In the genomic region with DNA sequence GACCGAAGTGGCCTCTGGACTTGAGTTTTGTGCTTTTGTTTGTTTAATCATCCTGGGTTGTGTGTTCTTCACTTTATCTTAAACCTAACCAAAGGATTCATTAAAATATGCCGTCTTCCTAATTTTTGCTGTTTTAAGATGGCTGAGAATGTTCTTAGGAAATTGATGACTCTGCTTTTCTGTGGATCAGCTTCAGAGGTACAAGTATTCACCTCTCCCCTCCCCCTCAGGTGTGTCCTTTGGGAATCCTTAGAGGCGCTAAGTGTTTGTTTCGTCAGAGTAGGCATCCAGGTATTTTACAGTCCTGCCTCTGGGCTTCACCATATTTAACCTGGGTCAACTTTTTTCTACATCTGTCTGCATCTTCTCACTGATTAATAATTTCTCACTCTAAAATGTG, we compare ENCODE assay signal across 8 cellular contexts. TPM values are rescaled to one million over a fixed set of nuclear protein-coding genes. Genes with fewer than 3 reads are reported as not detected.
DNase-seq lines count a peak whose midpoint lies in the region; ATAC-seq and TF ChIP-seq lines count a peak whose summit lies in the region.

No MANE protein-coding gene starts in this region.

- no peak for DNase-seq in activated T-cell treated with anti-CD3 and anti-CD28 coated beads, Interleukin-2, amount 50 U/mL, for 24 hours
- DNase-seq in activated T-cell treated with anti-CD3 and anti-CD28 coated beads, Interleukin-2, amount 50 U/mL, for 48 hours: no peak
- no peak for DNase-seq in activated CD8-positive, alpha-beta T cell treated with anti-CD3 and anti-CD28 coated beads, Interleukin-2, amount 10 ng/mL, durations not matched to agents 7 days and 5 days
- no peak for DNase-seq in immature natural killer cell
- DNase-seq in thyroid gland: peak; percentile 21 to 27
- no peak for DNase-seq in SW 1271 (lab: John Stamatoyannopoulos, UW)
- no peak for DNase-seq in stimulated activated CD4-positive, alpha-beta T cell treated with anti-CD3 and anti-CD28 coated beads, Interleukin-4, amount 100 ng/mL, for 1 hour
- no peak for DNase-seq in activated CD4-positive, alpha-beta T cell treated with anti-CD3 and anti-CD28 coated beads, Interleukin-2, amount 50 U/mL, for 48 hours

- peak overlapping the region; percentile 23 for H3K27ac Mint-ChIP-seq in activated T-cell treated with anti-CD3 and anti-CD28 coated beads, Interleukin-2, amount 50 U/mL, for 24 hours
- H3K27ac Mint-ChIP-seq in activated CD8-positive, alpha-beta T cell treated with anti-CD3 and anti-CD28 coated beads, Interleukin-2, amount 10 ng/mL, durations not matched to agents 7 days and 5 days: no peak overlapping the region
- H3K27ac Mint-ChIP-seq in immature natural killer cell: peak overlapping the region in 4 of 6 donors; percentile 86 to 92 (median 89)

- intact Hi-C loops in thyroid gland (cut with DNase I): loop anchor here (5.0 kb wide), 1 partner anchor 84 kb away; a partner anchor contains a TSS

- POLR2A ChIA-PET in activated CD8-positive, alpha-beta T cell treated with anti-CD3 and anti-CD28 coated beads, Interleukin-2, amount 10 ng/mL, durations not matched to agents 7 days and 5 days (lab: Charles Lee): no interaction called here

- H3K9me3 ChIP-seq in thyroid gland: no peaks in the 10 kb centered on the region

- TF ChIP-seq POLR2A in thyroid gland (IDR thresholded peaks at IDR 0.05): no peak

- peak overlapping the region; percentile 73 to 98 (median 82) for H3K27ac ChIP-seq in thyroid gland

- no peaks in the 10 kb centered on the region for H3K36me3 ChIP-seq in thyroid gland

- H3K27me3 ChIP-seq in thyroid gland: no peaks in the 10 kb centered on the region

- ATAC-seq in activated CD8-positive, alpha-beta T cell treated with anti-CD3 and anti-CD28 coated beads, Interleukin-2, amount 10 ng/mL, durations not matched to agents 7 days and 5 days: no peak

- 42 to 43% methylated on average over 4 of the region's 4 CpGs for WGBS in thyroid gland, 2 donors

- CTCF ChIA-PET in activated CD8-positive, alpha-beta T cell treated with anti-CD3 and anti-CD28 coated beads, Interleukin-2, amount 10 ng/mL, durations not matched to agents 7 days and 5 days (lab: Charles Lee): interaction anchor here (0.7 to 3.8 kb wide), 5 partner anchors 18 to 99 kb away, joined by 3 to 19 read pairs (median 4); no protein-coding TSS in a partner anchor

- H3K9me3 Mint-ChIP-seq in activated T-cell treated with anti-CD3 and anti-CD28 coated beads, Interleukin-2, amount 50 U/mL, for 24 hours: peaks cover 7% of the 10 kb centered on the region
- peaks cover 3% of the 10 kb centered on the region for H3K9me3 Mint-ChIP-seq in activated CD8-positive, alpha-beta T cell treated with anti-CD3 and anti-CD28 coated beads, Interleukin-2, amount 10 ng/mL, durations not matched to agents 7 days and 5 days (ENCODE audit: insufficient read depth)
- H3K9me3 Mint-ChIP-seq in immature natural killer cell: no peaks in the 10 kb centered on the region

- H3K4me1 Mint-ChIP-seq in activated T-cell treated with anti-CD3 and anti-CD28 coated beads, Interleukin-2, amount 50 U/mL, for 24 hours (ENCODE audit: low read depth): peaks cover 68% of the 10 kb centered on the region
- H3K4me1 Mint-ChIP-seq in activated CD8-positive, alpha-beta T cell treated with anti-CD3 and anti-CD28 coated beads, Interleukin-2, amount 10 ng/mL, durations not matched to agents 7 days and 5 days (ENCODE audit: low read depth): peaks cover 34% of the 10 kb centered on the region
- H3K4me1 Mint-ChIP-seq in immature natural killer cell: peaks cover 22 to 33% of the 10 kb centered on the region in 2 donors

- peaks cover 17 to 20% of the 10 kb centered on the region in 2 donors for H3K4me1 ChIP-seq in thyroid gland

- H3K4me3 ChIP-seq in thyroid gland (replicated peaks in 1 of 3): peak overlapping the region in 2 of 3 donors; percentile 49 to 77

- no peak for TF ChIP-seq CTCF in thyroid gland (IDR thresholded peaks at IDR 0.05)

- peaks cover 13% of the 10 kb centered on the region for H3K36me3 Mint-ChIP-seq in activated T-cell treated with anti-CD3 and anti-CD28 coated beads, Interleukin-2, amount 50 U/mL, for 24 hours (ENCODE audit: low read depth)
- peaks cover 3% of the 10 kb centered on the region for H3K36me3 Mint-ChIP-seq in activated CD8-positive, alpha-beta T cell treated with anti-CD3 and anti-CD28 coated beads, Interleukin-2, amount 10 ng/mL, durations not matched to agents 7 days and 5 days (ENCODE audit: low read depth)
- H3K36me3 Mint-ChIP-seq in immature natural killer cell: no peaks in the 10 kb centered on the region

- peak overlapping the region; percentile 80 for H3K4me3 Mint-ChIP-seq in activated T-cell treated with anti-CD3 and anti-CD28 coated beads, Interleukin-2, amount 50 U/mL, for 24 hours
- peak overlapping the region; percentile 78 for H3K4me3 Mint-ChIP-seq in activated CD8-positive, alpha-beta T cell treated with anti-CD3 and anti-CD28 coated beads, Interleukin-2, amount 10 ng/mL, durations not matched to agents 7 days and 5 days
- H3K4me3 Mint-ChIP-seq in immature natural killer cell: peak overlapping the region; percentile 86 to 98 (median 95)

- no peaks in the 10 kb centered on the region for H3K27me3 Mint-ChIP-seq in activated T-cell treated with anti-CD3 and anti-CD28 coated beads, Interleukin-2, amount 50 U/mL, for 24 hours
- H3K27me3 Mint-ChIP-seq in activated CD8-positive, alpha-beta T cell treated with anti-CD3 and anti-CD28 coated beads, Interleukin-2, amount 10 ng/mL, durations not matched to agents 7 days and 5 days (ENCODE audit: low read depth): no peaks in the 10 kb centered on the region
- H3K27me3 Mint-ChIP-seq in immature natural killer cell (ENCODE audit: low read depth in 3 of 3): peaks cover 0 to 6% (median 2%) of the 10 kb centered on the region in 3 donors

RNA-seq across cellular contexts. Expression of a gene that starts 1.1 kb away (rescaled TPM):
- 1 to 10 TPM; 6.2 to 6.3 TPM for total RNA-seq in activated CD8-positive, alpha-beta T cell treated with anti-CD3 and anti-CD28 coated beads, Interleukin-2, amount 10 ng/mL, durations not matched to agents 7 days and 5 days
- 10 to 100 TPM; 13.8 to 23.7 (median 14.9) TPM for polyA plus RNA-seq in immature natural killer cell
- total RNA-seq in thyroid gland: 10 to 100 TPM; 21.1 to 26.8 (median 23.9) TPM

Comparison
In these comparisons a context has a peak if more than half of its experiments do, and no peak if none do; other contexts are left out.
1. DNase-seq: peak in thyroid gland (2 of 2); none in activated T-cell treated with anti-CD3 and anti-CD28 coated beads, Interleukin-2, amount 50 U/mL, for 24 hours (single experiment), activated T-cell treated with anti-CD3 and anti-CD28 coated beads, Interleukin-2, amount 50 U/mL, for 48 hours (0 of 2), activated CD8-positive, alpha-beta T cell treated with anti-CD3 and anti-CD28 coated beads, Interleukin-2, amount 10 ng/mL, durations not matched to agents 7 days and 5 days (single experiment), immature natural killer cell (0 of 3), SW 1271 (0 of 2), stimulated activated CD4-positive, alpha-beta T cell treated with anti-CD3 and anti-CD28 coated beads, Interleukin-4, amount 100 ng/mL, for 1 hour (single experiment) and activated CD4-positive, alpha-beta T cell treated with anti-CD3 and anti-CD28 coated beads, Interleukin-2, amount 50 U/mL, for 48 hours (0 of 2).
2. Peak in every context shown above with its lines, with median percentiles within 50 percentile points of each other: H3K4me3 Mint-ChIP-seq.